ENCODE assay signal across 1 cellular context in genomic region chr1:16391408-16391807, GRCh38.
TF ChIP-seq lines count a peak whose summit lies in the region.

No MANE protein-coding gene starts in this region.

TF ChIP-seq in endothelial cell of umbilical vein, 7 proteins besides CTCF, POLR2A, EP300 and RAD21:
- TF ChIP-seq JUN (IDR thresholded peaks at IDR 0.05; ENCODE audit: borderline replicate concordance, insufficient read depth, insufficient read length, low read depth) (no peak), MYC (IDR thresholded peaks at IDR 0.05; ENCODE audit: low read depth, low read length) (no peak), FOS (IDR thresholded peaks at IDR 0.05; ENCODE audit: borderline replicate concordance, insufficient read depth, low read length) (no peak), EZH2 (IDR thresholded peaks at IDR 0.05; ENCODE audit: borderline replicate concordance, low read depth, low read length, severe bottlenecking) (no peak), POLR2AphosphoS5 (IDR thresholded peaks at IDR 0.05; ENCODE audit: insufficient read depth, low read depth, low read length) (no peak), GATA2 (IDR thresholded peaks at IDR 0.05; ENCODE audit: insufficient read depth, insufficient read length, low read depth, low read length) (no peak), MAX (IDR thresholded peaks at IDR 0.05; ENCODE audit: insufficient read depth, insufficient read length) (no peak)
TF ChIP-seq in endothelial cell of umbilical vein: peak in this region for 0.
